ENCODE assay signal across 25 cellular contexts in the genomic region with DNA sequence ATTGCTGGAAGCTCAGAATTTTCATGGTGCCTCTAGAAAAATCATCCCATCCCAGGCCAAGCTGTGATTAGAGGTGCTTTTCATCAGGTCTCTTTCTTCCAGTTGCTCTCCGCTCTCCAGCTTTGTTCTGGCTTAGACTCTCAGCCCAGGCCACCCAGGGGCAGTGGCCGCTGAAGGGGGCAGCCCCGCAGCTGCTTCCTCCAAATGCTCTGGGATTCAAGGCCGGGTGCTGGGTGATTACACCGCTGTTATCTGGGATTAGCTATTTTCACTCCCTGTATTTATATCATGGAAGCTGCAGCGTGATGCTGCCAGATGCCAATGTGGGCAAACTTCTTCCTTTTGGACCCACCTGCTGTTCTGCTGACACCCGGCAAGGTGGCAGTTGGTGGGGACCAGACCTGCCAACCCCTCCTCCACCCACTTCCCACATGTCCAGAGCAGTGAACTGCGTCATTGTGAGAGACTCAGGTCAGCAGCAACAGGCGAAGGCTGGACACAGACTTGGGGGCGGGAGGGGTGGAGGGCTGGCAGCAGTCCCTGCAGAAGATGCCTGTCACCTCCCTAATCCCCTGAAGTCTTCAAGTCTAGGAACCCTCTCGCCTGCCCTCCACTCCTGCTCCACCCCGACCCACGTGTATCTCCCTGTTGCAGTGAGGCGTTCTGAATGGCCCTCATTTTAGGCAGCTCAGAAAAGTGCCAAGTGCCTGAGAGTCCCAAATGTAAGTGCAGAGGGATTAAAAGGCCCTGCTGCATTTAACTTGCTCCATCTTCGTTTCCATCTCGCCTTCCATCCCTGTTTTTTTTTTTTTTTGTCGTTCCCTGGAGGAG. TPM values are rescaled to one million over a fixed set of nuclear protein-coding genes. Genes with fewer than 3 reads are reported as not detected.
"Had no signal": no experiment of that assay in that cellular context is flagged by ENCODE, and none has a peak within 500 bp of the region (broad histone marks: within the 10 kb centered on the region; RNA-seq: fewer than 3 reads in every experiment).

No MANE protein-coding gene starts in this region.

- H3K27ac ChIP-seq: brain microvascular endothelial cell, gastroesophageal sphincter, hepatocyte, left lung, parathyroid adenoma, suprapubic skin had no signal

- H3K4me1 Mint-ChIP-seq: activated CD8-positive, alpha-beta memory T cell treated with anti-CD3 and anti-CD28 coated beads, Interleukin-2, amount 10 ng/mL, durations not matched to agents 7 days and 5 days; activated naive CD8-positive, alpha-beta T cell treated with anti-CD3 and anti-CD28 coated beads for 36 hours; memory B cell; T-cell had no signal

- H3K4me3 Mint-ChIP-seq: activated CD4-positive, alpha-beta memory T cell treated with anti-CD3 and anti-CD28 coated beads for 36 hours; activated CD8-positive, alpha-beta memory T cell treated with anti-CD3 and anti-CD28 coated beads, Interleukin-2, amount 10 ng/mL, durations not matched to agents 7 days and 5 days; activated naive CD8-positive, alpha-beta T cell treated with anti-CD3 and anti-CD28 coated beads for 36 hours; activated T-cell treated with anti-CD3 and anti-CD28 coated beads, Interleukin-2, amount 50 U/mL, for 24 hours; dendritic cell treated with granulocyte-macrophage colony-stimulating factor and Interleukin-4, amounts not matched to agents 40 ng/mL and 50 ng/mL, for 4 days; memory B cell; stimulated activated naive CD8-positive, alpha-beta T cell treated with anti-CD3 and anti-CD28 coated beads, Interleukin-15, Interleukin-2, amounts not matched to agents 100 ng/mL and 50 ng/mL, for 24 hours; T-cell; type B pancreatic cell had no signal

- H3K9me3 Mint-ChIP-seq: activated CD4-positive, alpha-beta memory T cell treated with anti-CD3 and anti-CD28 coated beads for 36 hours; activated T-cell treated with anti-CD3 and anti-CD28 coated beads, Interleukin-2, amount 50 U/mL, for 24 hours; memory B cell; stimulated activated naive CD8-positive, alpha-beta T cell treated with anti-CD3 and anti-CD28 coated beads, Interleukin-15, Interleukin-2, amounts not matched to agents 100 ng/mL and 50 ng/mL, for 24 hours; T-cell; type B pancreatic cell had no signal

- H3K36me3 ChIP-seq: brain microvascular endothelial cell, gastroesophageal sphincter, left lung, suprapubic skin had no signal

- H3K4me1 ChIP-seq: gastroesophageal sphincter, left lung, parathyroid adenoma, suprapubic skin had no signal

- H3K9me3 ChIP-seq: left lung, SK-N-SH, suprapubic skin had no signal

- H3K36me3 Mint-ChIP-seq: activated CD4-positive, alpha-beta memory T cell treated with anti-CD3 and anti-CD28 coated beads for 36 hours; activated CD8-positive, alpha-beta memory T cell treated with anti-CD3 and anti-CD28 coated beads, Interleukin-2, amount 10 ng/mL, durations not matched to agents 7 days and 5 days; memory B cell; T-cell; type B pancreatic cell had no signal

- H3K4me3 ChIP-seq: gastroesophageal sphincter, hepatocyte, left lung, suprapubic skin had no signal

- DNase-seq: activated CD4-positive, alpha-beta memory T cell treated with anti-CD3 and anti-CD28 coated beads for 36 hours; activated CD4-positive, alpha-beta T cell treated with anti-CD3 and anti-CD28 coated beads for 1 hour; activated CD8-positive, alpha-beta memory T cell treated with anti-CD3 and anti-CD28 coated beads, Interleukin-2, amount 10 ng/mL, durations not matched to agents 7 days and 5 days; activated gamma-delta T cell; activated naive CD8-positive, alpha-beta T cell treated with anti-CD3 and anti-CD28 coated beads for 36 hours; activated T-cell treated with anti-CD3 and anti-CD28 coated beads, Interleukin-2, amount 50 U/mL, for 24 hours; amygdala; brain microvascular endothelial cell; cerebellar nuclear complex; erythroblast; left lung; SK-N-SH; stimulated activated CD4-positive, alpha-beta T cell treated with anti-CD3 and anti-CD28 coated beads, Interleukin-4, amount 100 ng/mL, for 24 hours; T-cell; T1000 had no signal

- H3K79me2 ChIP-seq: hepatocyte, parathyroid adenoma had no signal

- H3K4me2 ChIP-seq: hepatocyte, SK-N-SH had no signal

- H3K9ac ChIP-seq: parathyroid adenoma, SK-N-SH had no signal

- H3K27ac Mint-ChIP-seq: activated CD4-positive, alpha-beta memory T cell treated with anti-CD3 and anti-CD28 coated beads for 36 hours; activated CD8-positive, alpha-beta memory T cell treated with anti-CD3 and anti-CD28 coated beads, Interleukin-2, amount 10 ng/mL, durations not matched to agents 7 days and 5 days; activated naive CD8-positive, alpha-beta T cell treated with anti-CD3 and anti-CD28 coated beads for 36 hours; activated T-cell treated with anti-CD3 and anti-CD28 coated beads, Interleukin-2, amount 50 U/mL, for 24 hours; memory B cell; stimulated activated naive CD8-positive, alpha-beta T cell treated with anti-CD3 and anti-CD28 coated beads, Interleukin-15, Interleukin-2, amounts not matched to agents 100 ng/mL and 50 ng/mL, for 24 hours; T-cell; type B pancreatic cell had no signal

- ATAC-seq: activated CD8-positive, alpha-beta memory T cell treated with anti-CD3 and anti-CD28 coated beads, Interleukin-2, amount 10 ng/mL, durations not matched to agents 7 days and 5 days; gastroesophageal sphincter; left lung; T-cell had no signal

- H2AFZ ChIP-seq: hepatocyte, parathyroid adenoma had no signal

RNA-seq across cellular contexts. Expression of gene NKX2-5, which starts 34.0 kb away (rescaled TPM):
- total RNA-seq: activated CD4-positive, alpha-beta memory T cell treated with anti-CD3 and anti-CD28 coated beads for 36 hours; activated CD8-positive, alpha-beta memory T cell treated with anti-CD3 and anti-CD28 coated beads, Interleukin-2, amount 10 ng/mL, durations not matched to agents 7 days and 5 days; gastroesophageal sphincter; hepatocyte; left lung; suprapubic skin; T-cell had no signal
- polyA plus RNA-seq: keratinocyte, neural cell, SK-N-SH had no signal
